ENCODE assay signal across 2 cellular contexts in the genomic region with DNA sequence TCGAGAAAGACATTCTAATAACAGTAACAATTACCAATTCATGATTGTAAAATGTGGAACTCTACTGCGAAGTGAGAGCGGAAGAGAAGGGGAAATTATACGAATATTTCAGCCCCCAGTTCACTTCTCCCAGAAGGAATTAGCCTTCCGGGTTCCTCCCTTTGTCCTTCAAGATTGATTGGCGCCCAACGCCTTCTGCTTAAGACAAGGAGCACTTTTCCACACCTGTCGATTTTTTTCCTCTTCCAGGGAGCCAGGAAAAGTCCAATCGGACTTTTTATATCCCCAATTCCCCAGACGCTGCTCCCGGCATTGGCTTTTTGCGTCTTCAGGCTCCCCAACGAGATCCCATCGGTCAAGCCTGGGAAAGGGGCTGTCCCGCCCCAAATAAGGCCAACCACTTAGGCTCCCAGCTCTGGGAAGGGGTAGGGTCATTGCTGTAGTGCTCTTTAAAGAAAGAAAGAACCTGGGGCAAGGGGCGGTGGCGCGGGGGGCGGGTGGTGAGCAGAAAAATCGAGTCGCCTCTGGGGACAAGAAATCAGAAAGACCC.
A peak's percentile ranks its signal among the peaks of the same experiment; 100 is the strongest.
TF ChIP-seq lines count a peak whose summit lies in the region.

No MANE protein-coding gene starts in this region.

TF ChIP-seq in A549, 52 proteins besides CTCF, POLR2A, EP300 and RAD21 (continued from another document):
- TF ChIP-seq, protein P1, sequence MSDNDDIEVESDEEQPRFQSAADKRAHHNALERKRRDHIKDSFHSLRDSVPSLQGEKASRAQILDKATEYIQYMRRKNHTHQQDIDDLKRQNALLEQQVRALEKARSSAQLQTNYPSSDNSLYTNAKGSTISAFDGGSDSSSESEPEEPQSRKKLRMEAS (IDR thresholded peaks at IDR 0.05) = no peak
- TF ChIP-seq, protein P2, sequence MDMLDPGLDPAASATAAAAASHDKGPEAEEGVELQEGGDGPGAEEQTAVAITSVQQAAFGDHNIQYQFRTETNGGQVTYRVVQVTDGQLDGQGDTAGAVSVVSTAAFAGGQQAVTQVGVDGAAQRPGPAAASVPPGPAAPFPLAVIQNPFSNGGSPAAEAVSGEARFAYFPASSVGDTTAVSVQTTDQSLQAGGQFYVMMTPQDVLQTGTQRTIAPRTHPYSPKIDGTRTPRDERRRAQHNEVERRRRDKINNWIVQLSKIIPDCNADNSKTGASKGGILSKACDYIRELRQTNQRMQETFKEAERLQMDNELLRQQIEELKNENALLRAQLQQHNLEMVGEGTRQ (IDR thresholded peaks at IDR 0.05) = no peak
- TF ChIP-seq BHLHE40 (IDR thresholded peaks at IDR 0.05; ENCODE audit: low read depth, low read length) = no peak
- TF ChIP-seq RARB (CRISPR knock-in tag; IDR thresholded peaks at IDR 0.05) = no peak
- no peak for TF ChIP-seq FOSB (CRISPR knock-in tag; IDR thresholded peaks at IDR 0.05)
- no peak for TF ChIP-seq CBX2 (IDR thresholded peaks at IDR 0.05; ENCODE audit: borderline replicate concordance, low read depth)
- TF ChIP-seq, protein P3, sequence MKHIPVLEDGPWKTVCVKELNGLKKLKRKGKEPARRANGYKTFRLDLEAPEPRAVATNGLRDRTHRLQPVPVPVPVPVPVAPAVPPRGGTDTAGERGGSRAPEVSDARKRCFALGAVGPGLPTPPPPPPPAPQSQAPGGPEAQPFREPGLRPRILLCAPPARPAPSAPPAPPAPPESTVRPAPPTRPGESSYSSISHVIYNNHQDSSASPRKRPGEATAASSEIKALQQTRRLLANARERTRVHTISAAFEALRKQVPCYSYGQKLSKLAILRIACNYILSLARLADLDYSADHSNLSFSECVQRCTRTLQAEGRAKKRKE (CRISPR knock-in tag; IDR thresholded peaks at IDR 0.05; ENCODE audit: low read depth) = no peak
- TF ChIP-seq NFE2L2 (conservative IDR thresholded peaks at IDR 0.05; ENCODE audit: low read length) = no peak
- TF ChIP-seq, protein P4, sequence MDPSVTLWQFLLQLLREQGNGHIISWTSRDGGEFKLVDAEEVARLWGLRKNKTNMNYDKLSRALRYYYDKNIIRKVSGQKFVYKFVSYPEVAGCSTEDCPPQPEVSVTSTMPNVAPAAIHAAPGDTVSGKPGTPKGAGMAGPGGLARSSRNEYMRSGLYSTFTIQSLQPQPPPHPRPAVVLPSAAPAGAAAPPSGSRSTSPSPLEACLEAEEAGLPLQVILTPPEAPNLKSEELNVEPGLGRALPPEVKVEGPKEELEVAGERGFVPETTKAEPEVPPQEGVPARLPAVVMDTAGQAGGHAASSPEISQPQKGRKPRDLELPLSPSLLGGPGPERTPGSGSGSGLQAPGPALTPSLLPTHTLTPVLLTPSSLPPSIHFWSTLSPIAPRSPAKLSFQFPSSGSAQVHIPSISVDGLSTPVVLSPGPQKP (IDR thresholded peaks at IDR 0.05; ENCODE audit: low read depth, low read length) = no peak
- no peak for TF ChIP-seq ESRRA (IDR thresholded peaks at IDR 0.05; ENCODE audit: borderline replicate concordance, low read length)

TF ChIP-seq in neural cell, 6 proteins besides CTCF, POLR2A, EP300 and RAD21:
- TF ChIP-seq, protein P5, sequence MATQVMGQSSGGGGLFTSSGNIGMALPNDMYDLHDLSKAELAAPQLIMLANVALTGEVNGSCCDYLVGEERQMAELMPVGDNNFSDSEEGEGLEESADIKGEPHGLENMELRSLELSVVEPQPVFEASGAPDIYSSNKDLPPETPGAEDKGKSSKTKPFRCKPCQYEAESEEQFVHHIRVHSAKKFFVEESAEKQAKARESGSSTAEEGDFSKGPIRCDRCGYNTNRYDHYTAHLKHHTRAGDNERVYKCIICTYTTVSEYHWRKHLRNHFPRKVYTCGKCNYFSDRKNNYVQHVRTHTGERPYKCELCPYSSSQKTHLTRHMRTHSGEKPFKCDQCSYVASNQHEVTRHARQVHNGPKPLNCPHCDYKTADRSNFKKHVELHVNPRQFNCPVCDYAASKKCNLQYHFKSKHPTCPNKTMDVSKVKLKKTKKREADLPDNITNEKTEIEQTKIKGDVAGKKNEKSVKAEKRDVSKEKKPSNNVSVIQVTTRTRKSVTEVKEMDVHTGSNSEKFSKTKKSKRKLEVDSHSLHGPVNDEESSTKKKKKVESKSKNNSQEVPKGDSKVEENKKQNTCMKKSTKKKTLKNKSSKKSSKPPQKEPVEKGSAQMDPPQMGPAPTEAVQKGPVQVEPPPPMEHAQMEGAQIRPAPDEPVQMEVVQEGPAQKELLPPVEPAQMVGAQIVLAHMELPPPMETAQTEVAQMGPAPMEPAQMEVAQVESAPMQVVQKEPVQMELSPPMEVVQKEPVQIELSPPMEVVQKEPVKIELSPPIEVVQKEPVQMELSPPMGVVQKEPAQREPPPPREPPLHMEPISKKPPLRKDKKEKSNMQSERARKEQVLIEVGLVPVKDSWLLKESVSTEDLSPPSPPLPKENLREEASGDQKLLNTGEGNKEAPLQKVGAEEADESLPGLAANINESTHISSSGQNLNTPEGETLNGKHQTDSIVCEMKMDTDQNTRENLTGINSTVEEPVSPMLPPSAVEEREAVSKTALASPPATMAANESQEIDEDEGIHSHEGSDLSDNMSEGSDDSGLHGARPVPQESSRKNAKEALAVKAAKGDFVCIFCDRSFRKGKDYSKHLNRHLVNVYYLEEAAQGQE (IDR thresholded peaks at IDR 0.05; ENCODE audit: borderline replicate concordance) = peak; percentile 52
- no peak for TF ChIP-seq MXI1 (conservative IDR thresholded peaks at IDR 0.05; ENCODE audit: poor library complexity, severe bottlenecking)
- TF ChIP-seq TAF1 (IDR thresholded peaks at IDR 0.05; ENCODE audit: low read depth) = peak; percentile 28
- no peak for TF ChIP-seq POLR2AphosphoS5 (IDR thresholded peaks at IDR 0.05)
